ENCODE assay signal across 8 cellular contexts in the genomic region with DNA sequence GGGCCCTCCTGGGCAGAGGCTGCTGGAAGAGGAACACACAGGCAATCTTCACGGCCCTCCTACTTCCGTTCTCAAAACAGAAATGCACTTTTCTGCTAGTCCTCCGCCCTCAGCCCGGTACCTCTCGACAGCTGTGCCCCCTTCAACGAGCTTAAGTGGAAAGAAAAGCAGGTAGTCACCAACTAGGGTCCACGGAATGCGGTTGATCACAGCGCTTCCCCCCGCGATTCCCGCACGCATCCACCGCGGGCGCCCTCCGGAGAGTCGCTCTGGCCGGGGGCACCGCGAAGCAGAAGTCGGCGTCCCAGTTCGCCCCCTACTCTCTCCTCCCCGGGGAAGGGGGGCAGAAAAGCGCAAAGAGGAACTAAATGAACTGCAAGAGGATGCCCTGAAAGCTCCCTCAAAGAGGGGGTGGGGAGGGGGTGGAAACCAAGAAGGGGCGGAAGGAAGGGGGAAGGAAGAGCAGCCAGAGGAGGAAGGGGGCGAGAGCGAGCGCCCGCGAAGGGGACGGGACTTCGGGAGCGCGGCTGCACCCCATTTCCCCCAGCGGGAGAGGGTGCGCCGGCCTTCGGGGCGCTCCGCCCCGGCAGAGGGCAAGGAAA. TPM values are rescaled to one million over a fixed set of nuclear protein-coding genes. Genes with fewer than 3 reads are reported as not detected.
DNase-seq lines count a peak whose midpoint lies in the region; ATAC-seq and TF ChIP-seq lines count a peak whose summit lies in the region.

No MANE protein-coding gene starts in this region.

- TF ChIP-seq CTCF in osteocyte (IDR thresholded peaks at IDR 0.05) (peak; percentile 5), thyroid gland (IDR thresholded peaks at IDR 0.05) (no peak)

- intact Hi-C loops in thyroid gland (cut with DNase I), result loop anchor here (5.0 to 10.0 kb wide), 2 partner anchors 100 to 167 kb away; partner anchors contain the start of genes PPP1R2 and XXYLT1

- ATAC-seq in GM18870 (IDR thresholded peaks at IDR 0.05; ENCODE audit: unreplicated experiment) (peak; percentile 13), HG03439 (IDR thresholded peaks at IDR 0.05; ENCODE audit: unreplicated experiment) (peak; percentile 2)

- H3K27me3 Mint-ChIP-seq in activated naive CD4-positive, alpha-beta T cell treated with anti-CD3 and anti-CD28 coated beads, Interleukin-2, amount 10 ng/mL, durations not matched to agents 7 days and 5 days, result no peaks in the 10 kb centered on the region
- H3K27me3 Mint-ChIP-seq in osteocyte (ENCODE audit: unreplicated experiment), result no peaks in the 10 kb centered on the region

- no peaks in the 10 kb centered on the region for H3K36me3 ChIP-seq in thyroid gland

- WGBS in thyroid gland, 2 donors, result 0% methylated on average over 30 to 42 of the region's 43 CpGs

- CTCF ChIA-PET in activated naive CD4-positive, alpha-beta T cell treated with anti-CD3 and anti-CD28 coated beads, Interleukin-2, amount 10 ng/mL, durations not matched to agents 7 days and 5 days (lab: Charles Lee), result no interaction called here

- peaks cover 17% of the 10 kb centered on the region in 2 donors for H3K4me1 ChIP-seq in thyroid gland

- TF ChIP-seq POLR2A in thyroid gland (IDR thresholded peaks at IDR 0.05), result peak in 1 of 2 donors; percentile 13

- no peaks in the 10 kb centered on the region for H3K27me3 ChIP-seq in thyroid gland

- no peaks in the 10 kb centered on the region for H3K9me3 Mint-ChIP-seq in activated naive CD4-positive, alpha-beta T cell treated with anti-CD3 and anti-CD28 coated beads, Interleukin-2, amount 10 ng/mL, durations not matched to agents 7 days and 5 days
- no peaks in the 10 kb centered on the region for H3K9me3 Mint-ChIP-seq in osteocyte (ENCODE audit: unreplicated experiment)

- H3K4me3 ChIP-seq in thyroid gland (replicated peaks in 1 of 3), result peak overlapping the region; percentile 68 to 84 (median 73)

- H3K27ac Mint-ChIP-seq in activated naive CD4-positive, alpha-beta T cell treated with anti-CD3 and anti-CD28 coated beads, Interleukin-2, amount 10 ng/mL, durations not matched to agents 7 days and 5 days, result peak overlapping the region; percentile 96
- H3K27ac Mint-ChIP-seq in osteocyte (ENCODE audit: unreplicated experiment), result peak overlapping the region; percentile 95

- peak overlapping the region; percentile 97 for H3K4me3 Mint-ChIP-seq in activated naive CD4-positive, alpha-beta T cell treated with anti-CD3 and anti-CD28 coated beads, Interleukin-2, amount 10 ng/mL, durations not matched to agents 7 days and 5 days
- peak overlapping the region; percentile 93 for H3K4me3 Mint-ChIP-seq in osteocyte (ENCODE audit: unreplicated experiment)

- H3K27ac ChIP-seq in thyroid gland, result peak overlapping the region; percentile 86 to 93 (median 86)

- H3K9me3 ChIP-seq in thyroid gland, result no peaks in the 10 kb centered on the region

- H3K4me1 Mint-ChIP-seq in activated naive CD4-positive, alpha-beta T cell treated with anti-CD3 and anti-CD28 coated beads, Interleukin-2, amount 10 ng/mL, durations not matched to agents 7 days and 5 days, result peaks cover 48% of the 10 kb centered on the region
- peaks cover 32% of the 10 kb centered on the region for H3K4me1 Mint-ChIP-seq in osteocyte (ENCODE audit: unreplicated experiment)

- H3K36me3 Mint-ChIP-seq in activated naive CD4-positive, alpha-beta T cell treated with anti-CD3 and anti-CD28 coated beads, Interleukin-2, amount 10 ng/mL, durations not matched to agents 7 days and 5 days, result peaks cover 13% of the 10 kb centered on the region
- H3K36me3 Mint-ChIP-seq in osteocyte (ENCODE audit: unreplicated experiment), result no peaks in the 10 kb centered on the region

- DNase-seq in AG08395 (ENCODE audit: low spot score) (peak; percentile 19), SIG-M5 treated with dmso at 0.1 percent for 504 hours (lab: John Stamatoyannopoulos, UW; ENCODE audit: unreplicated experiment) (peak; percentile 92), globus pallidus (ENCODE audit: low spot score) (peak; percentile 60), osteocyte (ENCODE audit: extremely low spot score, unreplicated experiment) (peak; percentile 84), thyroid gland (peak; percentile 44 to 49)
- peak; percentile 69 for DNase-seq in activated naive CD4-positive, alpha-beta T cell treated with anti-CD3 and anti-CD28 coated beads, Interleukin-2, amount 10 ng/mL, durations not matched to agents 7 days and 5 days

RNA-seq across cellular contexts. Expression of gene ACAP2, which starts 0.7 kb away (rescaled TPM):
- total RNA-seq in osteocyte, result 51.0 and 55.1 TPM in 2 replicates
- 100 to 1,000 TPM in 1 of 4 donors, 10 to 100 TPM in 3; 61.7 to 685 (median 71.3) TPM for total RNA-seq in thyroid gland

Comparison
In these comparisons a context has a peak if more than half of its experiments do, and no peak if none do; other contexts are left out.
1. Peak in every context shown above with its lines: DNase-seq, ATAC-seq, H3K4me3 ChIP-seq and H3K27ac ChIP-seq.
2. DNase-seq: peak in every context shown above with its lines; median percentile 92 in SIG-M5 treated with dmso at 0.1 percent for 504 hours; 84 in osteocyte; 69 in activated naive CD4-positive, alpha-beta T cell treated with anti-CD3 and anti-CD28 coated beads, Interleukin-2, amount 10 ng/mL, durations not matched to agents 7 days and 5 days; 60 in globus pallidus; 46 in thyroid gland; 19 in AG08395.